37 cellular contexts compared by ENCODE assay signal in genomic region chr10:17418249-17418648, GRCh38. TPM values are rescaled to one million over a fixed set of nuclear protein-coding genes. Genes with fewer than 3 reads are reported as not detected.
"Had no signal": no experiment of that assay in that cellular context is flagged by ENCODE, and none has a peak within 500 bp of the region (broad histone marks: within the 10 kb centered on the region; RNA-seq: fewer than 3 reads in every experiment).

No MANE protein-coding gene starts in this region.

- H3K4me3 Mint-ChIP-seq: activated naive CD8-positive, alpha-beta T cell; brain; effector memory CD8-positive, alpha-beta T cell; immature natural killer cell; natural killer cell treated with Interleukin-12 subunit alpha and Interleukin-12 subunit beta and Interleukin-15 and Interleukin-18, amount 100 ng/mL, for 72 hours; stimulated activated effector memory CD8-positive, alpha-beta T cell treated with anti-CD3 and anti-CD28 coated beads, Interleukin-12 subunit alpha, Interleukin-12 subunit beta, amount 100 ng/mL, for 72 hours; stimulated activated naive CD8-positive, alpha-beta T cell treated with anti-CD3 and anti-CD28 coated beads, Interleukin-15, Interleukin-2, amounts not matched to agents 100 ng/mL and 50 ng/mL, for 24 hours; type B pancreatic cell had no signal

- H3K4me1 ChIP-seq: adrenal gland, lower lobe of right lung, right lobe of liver, uterus had no signal

- DNase-seq: activated CD4-positive, alpha-beta T cell treated with anti-CD3 and anti-CD28 coated beads for 4 hours; activated CD4-positive, alpha-beta T cell treated with anti-CD3 and anti-CD28 coated beads, Interleukin-2, amount 50 U/mL, for 48 hours; activated CD4-positive, CD25-positive, alpha-beta regulatory T cell; activated CD8-positive, alpha-beta memory T cell treated with anti-CD3 and anti-CD28 coated beads for 24 hours; activated effector memory CD4-positive, alpha-beta T cell treated with Interleukin-2 at 50 U/mL for 16 hours; activated naive CD4-positive, alpha-beta T cell treated with Interleukin-2 at 50 U/mL for 16 hours; adrenal gland; aorta; cerebellar nuclear complex; dorsolateral prefrontal cortex; effector memory CD8-positive, alpha-beta T cell; head of caudate nucleus; hypothalamus; immature natural killer cell; kidney glomerular epithelial cell; lower lobe of right lung; mesenchymal stem cell; mucosa of descending colon; right lobe of liver; stimulated activated CD4-positive, alpha-beta T cell treated with anti-CD3 and anti-CD28 coated beads, Interleukin-12 subunit alpha, Interleukin-12 subunit beta, amount 100 ng/mL, for 4 hours; stimulated activated CD4-positive, alpha-beta T cell treated with anti-CD3 and anti-CD28 coated beads, Interleukin-4, amount 100 ng/mL, for 24 hours; substantia nigra; uterus had no signal

- H3K27ac Mint-ChIP-seq: activated naive CD8-positive, alpha-beta T cell; brain; effector memory CD8-positive, alpha-beta T cell; natural killer cell treated with Interleukin-12 subunit alpha and Interleukin-12 subunit beta and Interleukin-15 and Interleukin-18, amount 100 ng/mL, for 72 hours; stimulated activated effector memory CD8-positive, alpha-beta T cell treated with anti-CD3 and anti-CD28 coated beads, Interleukin-12 subunit alpha, Interleukin-12 subunit beta, amount 100 ng/mL, for 72 hours; stimulated activated naive CD8-positive, alpha-beta T cell treated with anti-CD3 and anti-CD28 coated beads, Interleukin-15, Interleukin-2, amounts not matched to agents 100 ng/mL and 50 ng/mL, for 24 hours; type B pancreatic cell had no signal

- H3K27ac ChIP-seq: adrenal gland, cardiac muscle cell, coronary artery, dorsolateral prefrontal cortex, lower lobe of right lung, neutrophil, right lobe of liver, uterus had no signal

- ATAC-seq: effector memory CD8-positive, alpha-beta T cell; esophagus mucosa; left lobe of liver; lower lobe of right lung; mucosa of descending colon; natural killer cell treated with Interleukin-12 subunit alpha and Interleukin-12 subunit beta and Interleukin-15 and Interleukin-18, amount 100 ng/mL, for 72 hours; right lobe of liver; stimulated activated effector memory CD8-positive, alpha-beta T cell treated with anti-CD3 and anti-CD28 coated beads, Interleukin-12 subunit alpha, Interleukin-12 subunit beta, amount 100 ng/mL, for 72 hours had no signal

- H3K27me3 Mint-ChIP-seq: activated naive CD8-positive, alpha-beta T cell; brain; natural killer cell treated with Interleukin-12 subunit alpha and Interleukin-12 subunit beta and Interleukin-15 and Interleukin-18, amount 100 ng/mL, for 72 hours; stimulated activated naive CD8-positive, alpha-beta T cell treated with anti-CD3 and anti-CD28 coated beads, Interleukin-15, Interleukin-2, amounts not matched to agents 100 ng/mL and 50 ng/mL, for 24 hours had no signal

- H3K27me3 ChIP-seq: adrenal gland, cardiac muscle cell, neutrophil, right lobe of liver, uterus had no signal

- H3K36me3 Mint-ChIP-seq: brain; natural killer cell treated with Interleukin-12 subunit alpha and Interleukin-12 subunit beta and Interleukin-15 and Interleukin-18, amount 100 ng/mL, for 72 hours; stimulated activated effector memory CD8-positive, alpha-beta T cell treated with anti-CD3 and anti-CD28 coated beads, Interleukin-12 subunit alpha, Interleukin-12 subunit beta, amount 100 ng/mL, for 72 hours had no signal

- H3K36me3 ChIP-seq: adrenal gland, cardiac muscle cell, lower lobe of right lung, neutrophil, right lobe of liver, uterus had no signal

- H3K4me3 ChIP-seq: adrenal gland, cardiac muscle cell, coronary artery, dorsolateral prefrontal cortex, lower lobe of right lung, mucosa of descending colon, right lobe of liver, uterus had no signal

- H3K9me3 Mint-ChIP-seq: effector memory CD8-positive, alpha-beta T cell; immature natural killer cell; natural killer cell treated with Interleukin-12 subunit alpha and Interleukin-12 subunit beta and Interleukin-15 and Interleukin-18, amount 100 ng/mL, for 72 hours; stimulated activated effector memory CD8-positive, alpha-beta T cell treated with anti-CD3 and anti-CD28 coated beads, Interleukin-12 subunit alpha, Interleukin-12 subunit beta, amount 100 ng/mL, for 72 hours had no signal

- H3K9me3 ChIP-seq: adrenal gland, lower lobe of right lung, mucosa of descending colon, neutrophil, right lobe of liver, uterus had no signal

RNA-seq across cellular contexts. Expression of gene ST8SIA6, which starts 36.1 kb away (rescaled TPM):
- total RNA-seq: cardiac muscle cell, fibroblast of villous mesenchyme, myocyte, osteocyte had no signal
